ENCODE assay signal across 14 cellular contexts in genomic region chr1:158003409-158003805, GRCh38. TPM values are rescaled to one million over a fixed set of nuclear protein-coding genes. Genes with fewer than 3 reads are reported as not detected.
DNase-seq lines count a peak whose midpoint lies in the region; ATAC-seq and TF ChIP-seq lines count a peak whose summit lies in the region.
"Had no signal": no experiment of that assay in that cellular context is flagged by ENCODE, and none has a peak within 500 bp of the region (broad histone marks: within the 10 kb centered on the region; RNA-seq: fewer than 3 reads in every experiment).

No MANE protein-coding gene starts in this region.

- H3K4me1 ChIP-seq in GM23248 (ENCODE audit: insufficient read depth) (peaks cover 73% of the 10 kb centered on the region), iPS-18a (ENCODE audit: control insufficient read depth, low read depth, low read length) (peaks cover 35% of the 10 kb centered on the region), smooth muscle cell (ENCODE audit: low read depth) (peaks cover 85% of the 10 kb centered on the region)

- no peaks in the 10 kb centered on the region for H3K9me3 ChIP-seq in GM23248 (ENCODE audit: low read depth)
- no peaks in the 10 kb centered on the region for H3K9me3 ChIP-seq in iPS-18a (ENCODE audit: control insufficient read depth, low read depth, low read length)
- H3K9me3 ChIP-seq in smooth muscle cell (replicated peaks; ENCODE audit: low read depth), result no peaks in the 10 kb centered on the region

- H3K9ac ChIP-seq in GM23248 (peak overlapping the region; percentile 61), iPS-18a (ENCODE audit: low read length) (no peak overlapping the region), smooth muscle cell (ENCODE audit: low read depth) (peak overlapping the region; percentile 56)

- no peaks in the 10 kb centered on the region for H3K9me2 ChIP-seq in GM23248 (ENCODE audit: insufficient read depth)

- H3K4me2 ChIP-seq in GM23248 (ENCODE audit: unreplicated experiment), result peak overlapping the region; percentile 78
- H3K4me2 ChIP-seq in smooth muscle cell, result peak overlapping the region; percentile 82

- TF ChIP-seq CTCF in smooth muscle cell (IDR thresholded peaks at IDR 0.05; ENCODE audit: borderline replicate concordance, insufficient read depth, poor library complexity, severe bottlenecking) (no peak), GM10266 (IDR thresholded peaks at IDR 0.05; ENCODE audit: control insufficient read depth, insufficient read depth, low read depth, missing control alignments) (no peak)

- WGBS in GM23248 (ENCODE audit: low coverage in 1 of 2, low lambda C conversion rate in 2 of 2, missing lambda C conversion rate in 2 of 2), 2 experiments, result 5 to 7% methylated on average over 5 of the region's 5 CpGs
- 10% methylated on average over 5 of the region's 5 CpGs for WGBS in smooth muscle cell (ENCODE audit: low lambda C conversion rate)

- H3K4me3 ChIP-seq in GM23248 (peak overlapping the region; percentile 41), iPS-18a (ENCODE audit: low read length) (no peak overlapping the region), smooth muscle cell (no peak overlapping the region)

- H3K27ac ChIP-seq in GM23248, result peak overlapping the region; percentile 87
- peak overlapping the region; percentile 4 for H3K27ac ChIP-seq in iPS-18a (ENCODE audit: low read length)
- peak overlapping the region; percentile 96 for H3K27ac ChIP-seq in smooth muscle cell (ENCODE audit: low read depth)

- in situ Hi-C loops in GM23248 (cut with MboI), result no loop called here

- H3F3A ChIP-seq in GM23248 (ENCODE audit: insufficient read depth) (peaks cover 43% of the 10 kb centered on the region), smooth muscle cell (ENCODE audit: low read depth) (peaks cover 34% of the 10 kb centered on the region)

- H2AFZ ChIP-seq in GM23248, result peak overlapping the region; percentile 42; the same call in 1 of the 2 replicates
- no peak overlapping the region for H2AFZ ChIP-seq in smooth muscle cell (ENCODE audit: low read depth)

- H4K20me1 ChIP-seq in GM23248 (ENCODE audit: insufficient read depth), result 0 out of 2 replicates have a peak, but pooled peaks cover 3% of the 10 kb centered on the region
- H4K20me1 ChIP-seq in smooth muscle cell (ENCODE audit: low read depth), result peaks cover 66% of the 10 kb centered on the region

- H3K79me2 ChIP-seq in GM23248 (ENCODE audit: insufficient read depth) (peaks cover 100% of the 10 kb centered on the region), smooth muscle cell (ENCODE audit: low read depth) (peaks cover 87% of the 10 kb centered on the region)

- DNase-seq in GM23248 (peak; percentile 79), amniotic epithelial cell (ENCODE audit: low read depth) (peak; percentile 80), smooth muscle cell (lab: John Stamatoyannopoulos, UW; ENCODE audit: unreplicated experiment) (no peak), GM10266 (ENCODE audit: extremely low spot score) (no peak)
- DNase-seq: activated CD4-positive, alpha-beta memory T cell treated with anti-CD3 and anti-CD28 coated beads for 36 hours; CD4-positive, alpha-beta T cell; glutamatergic neuron; natural killer cell; NCI-H1436; SHP77 had no signal

- H3K27me3 ChIP-seq in GM23248 (replicated peaks; ENCODE audit: insufficient read depth) (no peaks in the 10 kb centered on the region), iPS-18a (ENCODE audit: control insufficient read depth, insufficient read depth, low read length) (no peaks in the 10 kb centered on the region), smooth muscle cell (ENCODE audit: low read depth) (no peaks in the 10 kb centered on the region)

- H3K36me3 ChIP-seq in GM23248 (ENCODE audit: low read depth) (no peaks in the 10 kb centered on the region), iPS-18a (ENCODE audit: control insufficient read depth, low read depth, low read length) (no peaks in the 10 kb centered on the region), smooth muscle cell (ENCODE audit: low read depth) (no peaks in the 10 kb centered on the region)

- ATAC-seq in HG03432 (IDR thresholded peaks at IDR 0.05; ENCODE audit: unreplicated experiment) (no peak), HG03196 (IDR thresholded peaks at IDR 0.05; ENCODE audit: unreplicated experiment) (no peak), HG03135 (IDR thresholded peaks at IDR 0.05; ENCODE audit: unreplicated experiment) (no peak)
- ATAC-seq: natural killer cell had no signal

RNA-seq across cellular contexts. Expression of gene KIRREL1, which starts 10.0 kb away (rescaled TPM):
- 108 and 110 TPM in 2 replicates for total RNA-seq in GM23248 (2014; rRNA removed; shearing (Covaris generic))
- 33.3 and 33.7 TPM in 2 replicates for polyA plus RNA-seq in GM23248 (2016; fragmentation: Nextera tagmentation; extraction: Ambion mirVana)
- 58.4 and 66.6 TPM in 2 replicates for total RNA-seq in smooth muscle cell
- 40.9 and 41.2 TPM in 2 replicates for polyA plus RNA-seq in smooth muscle cell
- total RNA-seq: activated CD4-positive, alpha-beta memory T cell treated with anti-CD3 and anti-CD28 coated beads for 36 hours; CD4-positive, alpha-beta T cell; natural killer cell had no signal

Comparison
In these comparisons a context has a peak if more than half of its experiments do, and no peak if none do; other contexts are left out.
1. DNase-seq: peak in GM23248 (single experiment) and amniotic epithelial cell (single experiment); none in smooth muscle cell (single experiment) and GM10266 (single experiment).
2. H3K27ac ChIP-seq: peak in every context shown above with its lines; median percentile 96 in smooth muscle cell; 87 in GM23248; 4 in iPS-18a.